ENCODE assay signal across 10 cellular contexts in genomic region chr10:61987537-61987936, GRCh38.
DNase-seq lines count a peak whose midpoint lies in the region; ATAC-seq and TF ChIP-seq lines count a peak whose summit lies in the region.
"Had no signal": no experiment of that assay in that cellular context is flagged by ENCODE, and none has a peak within 500 bp of the region (broad histone marks: within the 10 kb centered on the region; RNA-seq: fewer than 3 reads in every experiment).

No MANE protein-coding gene starts in this region.

- TF ChIP-seq POLR2A in upper lobe of left lung (IDR thresholded peaks at IDR 0.05) (no peak), thyroid gland (IDR thresholded peaks at IDR 0.05) (no peak)

- no peaks in the 10 kb centered on the region for H3K27me3 ChIP-seq in upper lobe of left lung
- no peaks in the 10 kb centered on the region for H3K27me3 ChIP-seq in thyroid gland
- H3K27me3 ChIP-seq: dorsolateral prefrontal cortex had no signal

- TF ChIP-seq EP300 in upper lobe of left lung (IDR thresholded peaks at IDR 0.05), result no peak

- H3K36me3 ChIP-seq in upper lobe of left lung (no peaks in the 10 kb centered on the region), thyroid gland (no peaks in the 10 kb centered on the region)

- H3K27ac Mint-ChIP-seq in activated naive CD4-positive, alpha-beta T cell treated with anti-CD3 and anti-CD28 coated beads, Interleukin-2, amount 50 U/mL, for 24 hours, result peak overlapping the region; percentile 98

- H3K27me3 Mint-ChIP-seq in activated naive CD4-positive, alpha-beta T cell treated with anti-CD3 and anti-CD28 coated beads, Interleukin-2, amount 50 U/mL, for 24 hours, result no peaks in the 10 kb centered on the region

- DNase-seq in activated naive CD4-positive, alpha-beta T cell treated with Interleukin-2 at 50 U/mL for 16 hours, result no peak
- DNase-seq in coronary artery (ENCODE audit: low spot score) (no peak), upper lobe of left lung (no peak), thyroid gland (no peak), epidermal melanocyte (ENCODE audit: insufficient read length, low spot score) (no peak)
- DNase-seq in stimulated activated CD4-positive, alpha-beta T cell treated with anti-CD3 and anti-CD28 coated beads, Interleukin-2, amount 100 ng/mL, for 24 hours, result no peak
- DNase-seq: dorsolateral prefrontal cortex, NCI-H510A had no signal

- H3K4me1 Mint-ChIP-seq in activated naive CD4-positive, alpha-beta T cell treated with anti-CD3 and anti-CD28 coated beads, Interleukin-2, amount 50 U/mL, for 24 hours, result peaks cover 86% of the 10 kb centered on the region

- peak overlapping the region; percentile 49 for H3K4me3 ChIP-seq in coronary artery
- no peak overlapping the region for H3K4me3 ChIP-seq in upper lobe of left lung
- no peak overlapping the region for H3K4me3 ChIP-seq in thyroid gland (replicated peaks in 1 of 3)

- intact Hi-C loops in thyroid gland (cut with DNase I), result no loop called here

- no peaks in the 10 kb centered on the region for H3K9me3 ChIP-seq in upper lobe of left lung
- no peaks in the 10 kb centered on the region for H3K9me3 ChIP-seq in thyroid gland

- peaks cover 28% of the 10 kb centered on the region for H3K36me3 Mint-ChIP-seq in activated naive CD4-positive, alpha-beta T cell treated with anti-CD3 and anti-CD28 coated beads, Interleukin-2, amount 50 U/mL, for 24 hours

- WGBS in upper lobe of left lung, 2 donors, result 60 to 82% methylated on average over 3 of the region's 3 CpGs
- WGBS in thyroid gland, 2 donors, result 80 to 88% methylated on average over 3 of the region's 3 CpGs

- no peak for TF ChIP-seq CTCF in coronary artery (IDR thresholded peaks at IDR 0.05)
- no peak for TF ChIP-seq CTCF in upper lobe of left lung (IDR thresholded peaks at IDR 0.05)
- TF ChIP-seq CTCF in thyroid gland (IDR thresholded peaks at IDR 0.05), result no peak

- peak overlapping the region; percentile 28 for H3K4me3 Mint-ChIP-seq in activated naive CD4-positive, alpha-beta T cell treated with anti-CD3 and anti-CD28 coated beads, Interleukin-2, amount 50 U/mL, for 24 hours

- peaks cover 10% of the 10 kb centered on the region for H3K9me3 Mint-ChIP-seq in activated naive CD4-positive, alpha-beta T cell treated with anti-CD3 and anti-CD28 coated beads, Interleukin-2, amount 50 U/mL, for 24 hours

- H3K27ac ChIP-seq in coronary artery (peak overlapping the region; percentile 63 to 77), upper lobe of left lung (peak overlapping the region in 3 of 4 donors; percentile 4 to 43 (median 14)), thyroid gland (no peak overlapping the region)

- H3K4me1 ChIP-seq in upper lobe of left lung (peaks cover 10 to 24% (median 19%) of the 10 kb centered on the region in 4 donors), thyroid gland (peaks cover 0 to 3% of the 10 kb centered on the region in 2 donors)

- ATAC-seq in HG03135 (IDR thresholded peaks at IDR 0.05; ENCODE audit: unreplicated experiment) (peak; percentile 15), upper lobe of left lung (ENCODE audit: low FRiP score in 2 of 2) (no peak)

Comparison
In these comparisons a context has a peak if more than half of its experiments do, and no peak if none do; other contexts are left out.
1. H3K27ac ChIP-seq: peak in coronary artery (2 of 2) and upper lobe of left lung (3 of 4); none in thyroid gland (0 of 3).